2 cellular contexts compared by ENCODE assay signal in genomic region chr3:108501538-108501937, GRCh38.
TF ChIP-seq lines count a peak whose summit lies in the region.

No MANE protein-coding gene starts in this region.

TF ChIP-seq in SK-N-SH treated with all-trans-retinoic acid at 6 μM for 48 hours, 23 proteins besides CTCF, POLR2A, EP300 and RAD21 (continued from another document):
- TF ChIP-seq PATZ1 (CRISPR knock-in tag; IDR thresholded peaks at IDR 0.05; ENCODE audit: borderline replicate concordance), result no peak
- no peak for TF ChIP-seq ZFP30 (CRISPR knock-in tag; IDR thresholded peaks at IDR 0.05)

TF ChIP-seq in SK-N-SH, 30 proteins besides CTCF, POLR2A, EP300 and RAD21 (continued from another document):
- TF ChIP-seq REST (IDR thresholded peaks at IDR 0.05; ENCODE audit: low read depth, low read length) (no peak), FOXJ3 (CRISPR knock-in tag; IDR thresholded peaks at IDR 0.05) (no peak), TEAD4 (IDR thresholded peaks at IDR 0.05; ENCODE audit: borderline replicate concordance, insufficient read depth) (no peak), ZBTB33 (IDR thresholded peaks at IDR 0.05; ENCODE audit: borderline replicate concordance, low read depth) (no peak), NFIC (IDR thresholded peaks at IDR 0.05; ENCODE audit: borderline replicate concordance) (no peak), SMC3 (IDR thresholded peaks at IDR 0.05; ENCODE audit: low read depth, low read length) (no peak), POLR2AphosphoS5 (IDR thresholded peaks at IDR 0.05; ENCODE audit: low read depth, low read length) (no peak)
